In genomic region chr5:126120939-126121338, GRCh38 we compare ENCODE assay signal across 19 cellular contexts.
"Had no signal": no experiment of that assay in that cellular context is flagged by ENCODE, and none has a peak within 500 bp of the region (broad histone marks: within the 10 kb centered on the region; RNA-seq: fewer than 3 reads in every experiment).

No MANE protein-coding gene starts in this region.

- ATAC-seq: left colon; left lung; lower lobe of right lung; naive thymus-derived CD8-positive, alpha-beta T cell; right lobe of liver; stimulated activated memory B cell treated with anti-CD40 and anti-IgM and Interleukin-4, amounts not matched to agents 10 μg/mL and 1 μg/mL and 100 μg/mL, for 72 hours; stimulated activated naive CD8-positive, alpha-beta T cell treated with anti-CD3 and anti-CD28 coated beads, Interleukin-15, amount 100 ng/mL, for 72 hours had no signal

- DNase-seq: immature natural killer cell; kidney; left colon; left lung; lower lobe of right lung; mammary epithelial cell; mesenchymal stem cell; naive thymus-derived CD8-positive, alpha-beta T cell; occipital lobe; right lobe of liver; stimulated activated CD4-positive, alpha-beta T cell treated with anti-CD3 and anti-CD28 coated beads, Interleukin-1b, Interleukin-23, amount 100 ng/mL, for 48 hours; stimulated activated CD4-positive, alpha-beta T cell treated with anti-CD3 and anti-CD28 coated beads, Interleukin-2, amount 100 ng/mL, for 48 hours; stimulated activated CD4-positive, alpha-beta T cell treated with anti-CD3 and anti-CD28 coated beads, Interleukin-4, amount 100 ng/mL, for 4 hours; stimulated activated CD8-positive, alpha-beta memory T cell treated with anti-CD3 and anti-CD28 coated beads, Interleukin-4, amount 100 ng/mL, for 48 hours; stimulated activated naive CD4-positive, alpha-beta T cell treated with Interleukin-2 at 50 U/mL for 16 hours; stimulated activated naive CD8-positive, alpha-beta T cell treated with anti-CD3 and anti-CD28 coated beads, Interleukin-15, amount 100 ng/mL, for 72 hours; substantia nigra; uterus had no signal
